Comparison of ENCODE assay signal across 14 cellular contexts in genomic region chr5:124795829-124796228, GRCh38. TPM values are rescaled to one million over a fixed set of nuclear protein-coding genes. Genes with fewer than 3 reads are reported as not detected.
"Had no signal": no experiment of that assay in that cellular context is flagged by ENCODE, and none has a peak within 500 bp of the region (broad histone marks: within the 10 kb centered on the region; RNA-seq: fewer than 3 reads in every experiment).

No MANE protein-coding gene starts in this region.

- H3K79me2 ChIP-seq: hepatocyte had no signal

- H3K9ac ChIP-seq: neural progenitor cell had no signal

- H3K36me3 ChIP-seq: colonic mucosa, neural progenitor cell had no signal

- H3K27me3 ChIP-seq: body of pancreas, colonic mucosa, hepatocyte, neural progenitor cell had no signal

- H2AFZ ChIP-seq: hepatocyte, neural progenitor cell had no signal

- FAIRE-seq: endometrium, keratinocyte had no signal

- H3K4me2 ChIP-seq: hepatocyte, neural progenitor cell had no signal

- H3K4me3 ChIP-seq: body of pancreas, colonic mucosa, hepatocyte, neural progenitor cell had no signal

- DNase-seq: activated CD4-positive, alpha-beta T cell treated with anti-CD3 and anti-CD28 coated beads for 4 hours; activated CD8-positive, alpha-beta T cell treated with anti-CD3 and anti-CD28 coated beads for 36 hours; activated effector memory CD4-positive, alpha-beta T cell treated with anti-CD3 and anti-CD28 coated beads, Interleukin-2, amount 50 U/mL, for 16 hours; activated T-cell treated with anti-CD3 and anti-CD28 coated beads, Interleukin-2, amount 50 U/mL, for 4 hours; amygdala; body of pancreas; central memory CD4-positive, alpha-beta T cell; colonic mucosa had no signal

- ATAC-seq: activated CD8-positive, alpha-beta T cell treated with anti-CD3 and anti-CD28 coated beads for 36 hours; activated T-cell treated with anti-CD3 and anti-CD28 coated beads, Interleukin-2, amount 50 U/mL, for 4 hours; body of pancreas; left lobe of liver; sciatic nerve had no signal

- H3K27ac ChIP-seq: body of pancreas, colonic mucosa, hepatocyte, neural progenitor cell had no signal

- H3K9me3 ChIP-seq: body of pancreas, colonic mucosa had no signal

RNA-seq across cellular contexts. Expression of gene ZNF608, which starts 49.4 kb away (rescaled TPM):
- total RNA-seq: activated CD8-positive, alpha-beta T cell treated with anti-CD3 and anti-CD28 coated beads for 36 hours had no signal
